12 cellular contexts compared by ENCODE assay signal in genomic region chr3:72306800-72307341, GRCh38.
DNase-seq lines count a peak whose midpoint lies in the region; ATAC-seq and TF ChIP-seq lines count a peak whose summit lies in the region.
"Had no signal": no experiment of that assay in that cellular context is flagged by ENCODE, and none has a peak within 500 bp of the region (broad histone marks: within the 10 kb centered on the region; RNA-seq: fewer than 3 reads in every experiment).

No MANE protein-coding gene starts in this region.

- intact Hi-C loops in Calu3 (cut with micrococcal nuclease; ENCODE audit: unreplicated experiment): no loop called here

- TF ChIP-seq CTCF in RWPE1 (conservative IDR thresholded peaks at IDR 0.05; ENCODE audit: low read depth) (no peak), glutamatergic neuron (IDR thresholded peaks at IDR 0.05; ENCODE audit: partially characterized antibody, unreplicated experiment) (no peak), Calu3 (IDR thresholded peaks at IDR 0.05; ENCODE audit: unreplicated experiment) (no peak)

- H3K27ac Mint-ChIP-seq in glutamatergic neuron (ENCODE audit: unreplicated experiment): no peak overlapping the region
- no peak overlapping the region for H3K27ac Mint-ChIP-seq in Calu3 (ENCODE audit: unreplicated experiment)
- H3K27ac Mint-ChIP-seq: activated CD8-positive, alpha-beta memory T cell treated with anti-CD3 and anti-CD28 coated beads, Interleukin-2, amount 10 ng/mL, durations not matched to agents 7 days and 5 days had no signal

- no peak overlapping the region for H3K4me3 Mint-ChIP-seq in glutamatergic neuron (ENCODE audit: unreplicated experiment)
- no peak overlapping the region for H3K4me3 Mint-ChIP-seq in Calu3 (ENCODE audit: low read depth, unreplicated experiment)
- H3K4me3 Mint-ChIP-seq: activated CD8-positive, alpha-beta memory T cell treated with anti-CD3 and anti-CD28 coated beads, Interleukin-2, amount 10 ng/mL, durations not matched to agents 7 days and 5 days had no signal

- H3K27me3 Mint-ChIP-seq in glutamatergic neuron (ENCODE audit: unreplicated experiment) (no peaks in the 10 kb centered on the region), Calu3 (ENCODE audit: unreplicated experiment) (peaks cover 46% of the 10 kb centered on the region)

- no peak overlapping the region for H3K27ac ChIP-seq in RWPE1
- H3K27ac ChIP-seq: right atrium auricular region, SJCRH30 had no signal

- no TSS peak for BruUV-seq in Calu3 (replicated peaks; lab: Mats Ljungman, UMichigan)

- POLR2A ChIA-PET in RWPE1 (lab: Yijun Ruan, JAX; ENCODE audit: low non-redundant PET): no interaction called here

- H3K9me3 Mint-ChIP-seq in glutamatergic neuron (ENCODE audit: unreplicated experiment) (peaks cover 7% of the 10 kb centered on the region), Calu3 (ENCODE audit: low read depth, unreplicated experiment) (no peaks in the 10 kb centered on the region)

- CTCF ChIA-PET in RWPE1 (lab: Yijun Ruan, JAX): interaction anchor here (0.7 kb wide), 1 partner anchor 19 kb away, joined by 5 read pairs; no protein-coding TSS in a partner anchor
- CTCF ChIA-PET in Calu3 (lab: Charles Lee): no interaction called here

- H3K36me3 Mint-ChIP-seq in glutamatergic neuron (ENCODE audit: unreplicated experiment) (no peaks in the 10 kb centered on the region), Calu3 (ENCODE audit: insufficient read depth, unreplicated experiment) (no peaks in the 10 kb centered on the region)
- H3K36me3 Mint-ChIP-seq: activated CD8-positive, alpha-beta memory T cell treated with anti-CD3 and anti-CD28 coated beads, Interleukin-2, amount 10 ng/mL, durations not matched to agents 7 days and 5 days had no signal

- H3K4me1 Mint-ChIP-seq in glutamatergic neuron (ENCODE audit: low read depth, unreplicated experiment) (peaks cover 25% of the 10 kb centered on the region), Calu3 (ENCODE audit: low read depth, unreplicated experiment) (no peaks in the 10 kb centered on the region)

- DNase-seq in DMS79 (lab: John Stamatoyannopoulos, UW) (peak; percentile 76), NCI-H2081 (lab: John Stamatoyannopoulos, UW) (peak; percentile 79 to 87), astrocyte of the hippocampus (ENCODE audit: low read depth, low spot score) (peak; percentile 46), left kidney (ENCODE audit: low read depth, low spot score) (peak; percentile 99), RWPE1 (ENCODE audit: low spot score) (no peak), glutamatergic neuron (no peak), Calu3 (no peak)
- DNase-seq: activated CD8-positive, alpha-beta memory T cell treated with anti-CD3 and anti-CD28 coated beads, Interleukin-2, amount 10 ng/mL, durations not matched to agents 7 days and 5 days; caudate nucleus; SJCRH30 had no signal

- no peak for ATAC-seq in GM18909 (IDR thresholded peaks at IDR 0.05; ENCODE audit: poor library complexity, unreplicated experiment)
- ATAC-seq: activated CD8-positive, alpha-beta memory T cell treated with anti-CD3 and anti-CD28 coated beads, Interleukin-2, amount 10 ng/mL, durations not matched to agents 7 days and 5 days had no signal

Comparison
In these comparisons a context has a peak if more than half of its experiments do, and no peak if none do; other contexts are left out.
1. DNase-seq: peak in DMS79 (single experiment), NCI-H2081 (2 of 2), astrocyte of the hippocampus (single experiment) and left kidney (single experiment); none in RWPE1 (single experiment), glutamatergic neuron (single experiment) and Calu3 (single experiment).